ENCODE assay signal across 15 cellular contexts in genomic region chr7:1874522-1875389, GRCh38.
A peak's percentile ranks its signal among the peaks of the same experiment; 100 is the strongest.
DNase-seq lines count a peak whose midpoint lies in the region; ATAC-seq and TF ChIP-seq lines count a peak whose summit lies in the region.
"Had no signal": no experiment of that assay in that cellular context is flagged by ENCODE, and none has a peak within 500 bp of the region (broad histone marks: within the 10 kb centered on the region; RNA-seq: fewer than 3 reads in every experiment).

No MANE protein-coding gene starts in this region.

- peak overlapping the region in 6 of 7 donors; percentile 23 to 71 (median 50) for H3K27ac Mint-ChIP-seq in CD4-positive, alpha-beta memory T cell
- H3K27ac Mint-ChIP-seq in neural crest cell (ENCODE audit: unreplicated experiment) = no peak overlapping the region

- POLR2A ChIA-PET in CD4-positive, alpha-beta memory T cell (lab: Charles Lee; ENCODE audit: partially characterized antibody) = no interaction called here

- ATAC-seq in HG03469 (IDR thresholded peaks at IDR 0.05; ENCODE audit: unreplicated experiment) = no peak

- H3K4me1 ChIP-seq in CD4-positive, alpha-beta memory T cell (ENCODE audit: insufficient read depth, low read length) = peaks cover 8% of the 10 kb centered on the region

- peaks cover 0 to 13% (median 5%) of the 10 kb centered on the region in 8 donors for H3K9me3 Mint-ChIP-seq in CD4-positive, alpha-beta memory T cell
- peaks cover 3% of the 10 kb centered on the region for H3K9me3 Mint-ChIP-seq in neural crest cell

- no peak overlapping the region for H3K4me3 ChIP-seq in CD4-positive, alpha-beta memory T cell (ENCODE audit: low read length in 2 of 2)
- H3K4me3 ChIP-seq in WERI-Rb-1 (ENCODE audit: low read depth, low read length) = peak overlapping the region; percentile 23
- no peak overlapping the region for H3K4me3 ChIP-seq in coronary artery
- H3K4me3 ChIP-seq: BLaER1 treated with 17β-estradiol and CSF1 and Interleukin-3, amounts not matched to agents 10 nM and 100 nM had no signal

- H3K9me3 ChIP-seq in CD4-positive, alpha-beta memory T cell (ENCODE audit: control insufficient read depth in 1 of 2, low read length in 2 of 2) = no peaks in the 10 kb centered on the region
- H3K9me3 ChIP-seq in WERI-Rb-1 (ENCODE audit: severe bottlenecking) = no peaks in the 10 kb centered on the region

- no peak overlapping the region for H3K27ac ChIP-seq in CD4-positive, alpha-beta memory T cell (ENCODE audit: low read depth, low read length)
- H3K27ac ChIP-seq in WERI-Rb-1 (peak overlapping the region; percentile 80), coronary artery (no peak overlapping the region)
- H3K27ac ChIP-seq: BLaER1 treated with 17β-estradiol and CSF1 and Interleukin-3, amounts not matched to agents 10 nM and 100 nM had no signal

- H3K27me3 Mint-ChIP-seq in CD4-positive, alpha-beta memory T cell = no peaks in the 10 kb centered on the region
- no peaks in the 10 kb centered on the region for H3K27me3 Mint-ChIP-seq in neural crest cell (ENCODE audit: low read depth)

- intact Hi-C loops in CD4-positive, alpha-beta memory T cell (cut with micrococcal nuclease) = no loop called here

- peak overlapping the region in 2 of 8 donors; percentile 37 to 50 for H3K4me3 Mint-ChIP-seq in CD4-positive, alpha-beta memory T cell
- H3K4me3 Mint-ChIP-seq in neural crest cell = peak overlapping the region; percentile 14
- H3K4me3 Mint-ChIP-seq: activated T-cell treated with anti-CD3 and anti-CD28 coated beads, Interleukin-2, amount 50 U/mL, for 4 hours had no signal

- peaks cover 6 to 31% (median 9%) of the 10 kb centered on the region in 4 donors for H3K4me1 Mint-ChIP-seq in CD4-positive, alpha-beta memory T cell
- peaks cover 13% of the 10 kb centered on the region for H3K4me1 Mint-ChIP-seq in neural crest cell

- TF ChIP-seq CTCF in WERI-Rb-1 (IDR thresholded peaks at IDR 0.05; ENCODE audit: low read depth, low read length) (no peak), neural crest cell (conservative IDR thresholded peaks at IDR 0.05) (no peak), coronary artery (IDR thresholded peaks at IDR 0.05) (no peak)

- CTCF ChIA-PET in CD4-positive, alpha-beta memory T cell (lab: Charles Lee; ENCODE audit: partially characterized antibody) = no interaction called here

- peaks cover 4% of the 10 kb centered on the region for H3K36me3 ChIP-seq in CD4-positive, alpha-beta memory T cell (ENCODE audit: insufficient read depth, low read length)
- H3K36me3 ChIP-seq in WERI-Rb-1 = no peaks in the 10 kb centered on the region; the same call in 1 of the 2 replicates

- no peaks in the 10 kb centered on the region for H3K27me3 ChIP-seq in CD4-positive, alpha-beta memory T cell (ENCODE audit: insufficient read depth, low read length)
- H3K27me3 ChIP-seq in WERI-Rb-1 (ENCODE audit: insufficient read depth, low read depth, severe bottlenecking) = no peaks in the 10 kb centered on the region
- H3K27me3 ChIP-seq: BLaER1 treated with 17β-estradiol and CSF1 and Interleukin-3, amounts not matched to agents 10 nM and 100 nM had no signal

- peaks cover 13 to 16% of the 10 kb centered on the region in 2 donors for H3K36me3 Mint-ChIP-seq in CD4-positive, alpha-beta memory T cell
- peaks cover 7% of the 10 kb centered on the region for H3K36me3 Mint-ChIP-seq in neural crest cell (ENCODE audit: low read depth)

- DNase-seq in CD4-positive, alpha-beta memory T cell = no peak
- peak; percentile 46 for DNase-seq in NCI-H1092 treated with DMSO at 0.1 percent for 48 hours (lab: John Stamatoyannopoulos, UW)
- DNase-seq in WERI-Rb-1 = peak; percentile 94
- DNase-seq in neural crest cell (ENCODE audit: low read depth, low spot score) = no peak
- DNase-seq in dedifferentiated amniotic fluid mesenchymal stem cell (ENCODE audit: extremely low spot score) = no peak
- DNase-seq in coronary artery (ENCODE audit: low spot score) = no peak
- DNase-seq in COLO829 (ENCODE audit: low spot score) = no peak
- DNase-seq: activated T-cell treated with anti-CD3 and anti-CD28 coated beads, Interleukin-2, amount 50 U/mL, for 4 hours; anterior cingulate cortex; HCEC 1CT; midbrain; stimulated activated CD4-positive, alpha-beta T cell treated with anti-CD3 and anti-CD28 coated beads, Interleukin-4, amount 100 ng/mL, for 1 hour; SW 1271 had no signal

Comparison
In these comparisons a context has a peak if more than half of its experiments do, and no peak if none do; other contexts are left out.
1. DNase-seq: peak in NCI-H1092 treated with DMSO at 0.1 percent for 48 hours (single experiment) and WERI-Rb-1 (single experiment); none in CD4-positive, alpha-beta memory T cell (0 of 5), neural crest cell (single experiment), dedifferentiated amniotic fluid mesenchymal stem cell (single experiment), coronary artery (single experiment) and COLO829 (single experiment).